12 cellular contexts compared by ENCODE assay signal in genomic region chr19:4329858-4330257, GRCh38. TPM values are rescaled to one million over a fixed set of nuclear protein-coding genes. Genes with fewer than 3 reads are reported as not detected.
A peak's percentile ranks its signal among the peaks of the same experiment; 100 is the strongest.
DNase-seq lines count a peak whose midpoint lies in the region; ATAC-seq and TF ChIP-seq lines count a peak whose summit lies in the region.
"Had no signal": no experiment of that assay in that cellular context is flagged by ENCODE, and none has a peak within 500 bp of the region (broad histone marks: within the 10 kb centered on the region; RNA-seq: fewer than 3 reads in every experiment).

No MANE protein-coding gene starts in this region.

- H3K4me3 ChIP-seq in gastrocnemius medialis: no peak overlapping the region
- H3K4me3 ChIP-seq: gastroesophageal sphincter, tibial artery had no signal

- H3K36me3 Mint-ChIP-seq in WTC11: peaks cover 9% of the 10 kb centered on the region
- H3K36me3 Mint-ChIP-seq in dendritic cell treated with granulocyte-macrophage colony-stimulating factor and Interleukin-4, amounts not matched to agents 40 ng/mL and 50 ng/mL, for 4 days (ENCODE audit: low read depth): no peaks in the 10 kb centered on the region

- H3K9me3 Mint-ChIP-seq in WTC11: peaks cover 8% of the 10 kb centered on the region
- peaks cover 8% of the 10 kb centered on the region for H3K9me3 Mint-ChIP-seq in dendritic cell treated with granulocyte-macrophage colony-stimulating factor and Interleukin-4, amounts not matched to agents 40 ng/mL and 50 ng/mL, for 4 days
- H3K9me3 Mint-ChIP-seq: mesothelial cell of epicardium had no signal

- H3K4me3 Mint-ChIP-seq in WTC11: 0 out of 2 replicates have a peak overlapping the region, but pooled peaks have one; percentile 10
- H3K4me3 Mint-ChIP-seq in dendritic cell treated with granulocyte-macrophage colony-stimulating factor and Interleukin-4, amounts not matched to agents 40 ng/mL and 50 ng/mL, for 4 days: no peak overlapping the region

- H3K4me1 Mint-ChIP-seq in WTC11: peaks cover 12% of the 10 kb centered on the region
- H3K4me1 Mint-ChIP-seq in dendritic cell treated with granulocyte-macrophage colony-stimulating factor and Interleukin-4, amounts not matched to agents 40 ng/mL and 50 ng/mL, for 4 days (ENCODE audit: low read depth): peaks cover 35% of the 10 kb centered on the region

- TF ChIP-seq POLR2A in gastrocnemius medialis (IDR thresholded peaks at IDR 0.05): no peak

- DNase-seq in WTC11 (ENCODE audit: low spot score): no peak
- DNase-seq in DMS 273 (lab: John Stamatoyannopoulos, UW; ENCODE audit: unreplicated experiment): no peak
- DNase-seq in gastrocnemius medialis: no peak
- DNase-seq: NCI-H1105, NCI-H345, tibial artery had no signal

- no peaks in the 10 kb centered on the region for H3K9me3 ChIP-seq in gastrocnemius medialis
- H3K9me3 ChIP-seq: gastroesophageal sphincter, SK-N-SH, tibial artery had no signal

- POLR2A ChIA-PET in WTC11 (lab: Charles Lee): no interaction called here

- intact Hi-C loops in dendritic cell treated with granulocyte-macrophage colony-stimulating factor and Interleukin-4, amounts not matched to agents 40 ng/mL and 50 ng/mL, for 4 days (cut with micrococcal nuclease): loop anchor here (2.0 kb wide), 1 partner anchor 13 kb away; the partner anchor contains the start of gene MPND
- intact Hi-C loops in gastrocnemius medialis (cut with DNase I; ENCODE audit: low total_unique reads): no loop called here

- ATAC-seq in WTC11: no peak
- no peak for ATAC-seq in gastrocnemius medialis
- ATAC-seq: gastroesophageal sphincter had no signal

- peaks cover 11 to 17% (median 16%) of the 10 kb centered on the region in 3 donors for H3K27me3 ChIP-seq in gastrocnemius medialis

- peaks cover 8% of the 10 kb centered on the region for H3K27me3 Mint-ChIP-seq in WTC11 (ENCODE audit: low read depth)
- peaks cover 52% of the 10 kb centered on the region for H3K27me3 Mint-ChIP-seq in dendritic cell treated with granulocyte-macrophage colony-stimulating factor and Interleukin-4, amounts not matched to agents 40 ng/mL and 50 ng/mL, for 4 days

- H3K4me1 ChIP-seq in gastrocnemius medialis: peaks cover 0 to 13% of the 10 kb centered on the region in 2 donors

- H3K27ac Mint-ChIP-seq in WTC11: no peak overlapping the region
- H3K27ac Mint-ChIP-seq in dendritic cell treated with granulocyte-macrophage colony-stimulating factor and Interleukin-4, amounts not matched to agents 40 ng/mL and 50 ng/mL, for 4 days: peak overlapping the region; percentile 77

- TF ChIP-seq CTCF in WTC11 (IDR thresholded peaks at IDR 0.05): no peak
- no peak for TF ChIP-seq CTCF in gastrocnemius medialis (IDR thresholded peaks at IDR 0.05 in 4 of 5, conservative IDR thresholded peaks at IDR 0.05 in 1 of 5)

- CTCF ChIA-PET in WTC11 (lab: Charles Lee): interaction anchor here (0.5 to 1.3 kb wide), 2 partner anchors 14 to 69 kb away, joined by 4 to 6 read pairs; partner anchors contain the start of gene MPND

- in situ Hi-C loops in gastrocnemius medialis (cut with MboI; ENCODE audit: low sequenced_read_pairs in 4 of 4): no loop called here

- no peak overlapping the region for H3K27ac ChIP-seq in gastrocnemius medialis
- H3K27ac ChIP-seq: tibial artery had no signal

- no peaks in the 10 kb centered on the region for H3K36me3 ChIP-seq in gastrocnemius medialis
- H3K36me3 ChIP-seq: gastroesophageal sphincter had no signal

TF ChIP-seq in WTC11, 78 proteins besides CTCF, POLR2A, EP300 and RAD21 (continues in another document):
- TF ChIP-seq JUN (CRISPR knock-in tag; IDR thresholded peaks at IDR 0.05): no peak
- no peak for TF ChIP-seq SMAD3 (CRISPR knock-in tag; IDR thresholded peaks at IDR 0.05; ENCODE audit: borderline replicate concordance)
- TF ChIP-seq RELA (CRISPR knock-in tag; IDR thresholded peaks at IDR 0.05; ENCODE audit: borderline replicate concordance): no peak
- no peak for TF ChIP-seq ZNF219 (CRISPR knock-in tag; IDR thresholded peaks at IDR 0.05; ENCODE audit: borderline replicate concordance)
- no peak for TF ChIP-seq ZNF425 (CRISPR knock-in tag; conservative IDR thresholded peaks at IDR 0.05)
- TF ChIP-seq NFYB (CRISPR knock-in tag; conservative IDR thresholded peaks at IDR 0.05; ENCODE audit: low read depth): no peak
- no peak for TF ChIP-seq AFF4 (CRISPR knock-in tag; IDR thresholded peaks at IDR 0.05; ENCODE audit: borderline replicate concordance)
- TF ChIP-seq AR (CRISPR knock-in tag; IDR thresholded peaks at IDR 0.05): no peak
- TF ChIP-seq NR2C2 (CRISPR knock-in tag; IDR thresholded peaks at IDR 0.05): no peak
- TF ChIP-seq GRHL2 (CRISPR knock-in tag; IDR thresholded peaks at IDR 0.05; ENCODE audit: insufficient replicate concordance, severe bottlenecking): no peak
- no peak for TF ChIP-seq CBFB (CRISPR knock-in tag; IDR thresholded peaks at IDR 0.05; ENCODE audit: low read depth)

RNA-seq across cellular contexts. Expression of gene STAP2, which starts 8.8 kb away (rescaled TPM):
- total RNA-seq in WTC11 (2021): 18.2 to 21.1 TPM (median 20.2 TPM) in 3 replicates
- total RNA-seq in gastrocnemius medialis: 1 to 10 TPM in 2 of 4 donors, under 1 TPM in 1, not detected in 1; 0.94 to 2.1 (median 1.3) TPM

RNA-seq across cellular contexts. Expression of gene MPND, which starts 13.5 kb away (rescaled TPM):
- total RNA-seq in WTC11 (2021) (28.3 to 37.7 TPM (median 37.4 TPM) in 3 replicates), gastrocnemius medialis (1 to 10 TPM; 2.7 to 3.1 (median 3.0) TPM)

RNA-seq across cellular contexts. Expression of gene FSD1, which starts 25.5 kb away (rescaled TPM):
- total RNA-seq in WTC11 (2021) (61.3 to 69.2 TPM (median 65.7 TPM) in 3 replicates), gastrocnemius medialis (not detected)

RNA-seq across cellular contexts. Expression of gene TMIGD2, which starts 27.7 kb away (rescaled TPM):
- total RNA-seq in WTC11 (2021): 0.55 to 1.0 TPM (median 0.94 TPM) in 3 replicates
- total RNA-seq in gastrocnemius medialis: not detected
- total RNA-seq: bronchial epithelial cell, mesothelial cell of epicardium had no signal

RNA-seq across cellular contexts. Expression of gene SHD, which starts 50.8 kb away (rescaled TPM):
- total RNA-seq in WTC11 (2021): 2.0 to 3.6 TPM (median 3.4 TPM) in 3 replicates
- total RNA-seq in gastrocnemius medialis: under 1 TPM in 1 of 4 donors, not detected in 3; 0.26 TPM
- total RNA-seq: bronchial epithelial cell, gastroesophageal sphincter, OCI-LY7 had no signal

Comparison
In these comparisons a context has a peak if more than half of its experiments do, and no peak if none do; other contexts are left out.
1. RNA of gene FSD1, which starts 25.5 kb away (total RNA-seq): 61.3 to 69.2 TPM in WTC11; not detected in gastrocnemius medialis; every median in the first group is over 10 times any median in the second.